ENCODE assay signal across 1 cellular context in genomic region chr9:136354592-136355085, GRCh38.
TF ChIP-seq lines count a peak whose summit lies in the region.

No MANE protein-coding gene starts in this region.

TF ChIP-seq in HepG2, 621 proteins besides CTCF, POLR2A, EP300 and RAD21 (continues in another document):
- TF ChIP-seq NR2F1 (CRISPR knock-in tag; IDR thresholded peaks at IDR 0.05): 0 out of 4 replicates have a peak, but pooled peaks of 1 of the 2 experiments have one; percentile 10
- TF ChIP-seq ZNF142 (CRISPR knock-in tag; IDR thresholded peaks at IDR 0.05): no peak
- TF ChIP-seq GABPB1 (CRISPR knock-in tag; IDR thresholded peaks at IDR 0.05): peak; percentile 18; the same call in 1 of the 2 replicates
- peak; percentile 74 for TF ChIP-seq HNRNPL (IDR thresholded peaks at IDR 0.05; ENCODE audit: low read depth, low read length)
- no peak for TF ChIP-seq ATAD3A (CRISPR knock-in tag; IDR thresholded peaks at IDR 0.05)
- 0 out of 2 replicates have a peak, but pooled peaks have one; percentile 25 for TF ChIP-seq ZFP90 (CRISPR knock-in tag; IDR thresholded peaks at IDR 0.05; ENCODE audit: borderline replicate concordance)
- TF ChIP-seq BCL6 (CRISPR knock-in tag; IDR thresholded peaks at IDR 0.05): peak; percentile 50
- no peak for TF ChIP-seq MAZ (IDR thresholded peaks at IDR 0.05; ENCODE audit: borderline replicate concordance, low read depth, low read length)
- no peak for TF ChIP-seq MAZ (CRISPR knock-in tag; IDR thresholded peaks at IDR 0.05; ENCODE audit: low read depth)
- no peak for TF ChIP-seq ZNF264 (CRISPR knock-in tag; IDR thresholded peaks at IDR 0.05)
- TF ChIP-seq SRSF4 (IDR thresholded peaks at IDR 0.05; ENCODE audit: low read depth, low read length, poor library complexity, severe bottlenecking): no peak
- TF ChIP-seq ZSCAN25 (CRISPR knock-in tag; IDR thresholded peaks at IDR 0.05): peak; percentile 24; the same call in 1 of the 2 replicates
- no peak for TF ChIP-seq SOX6 (IDR thresholded peaks at IDR 0.05)
- 0 out of 2 replicates have a peak, but pooled peaks have one; percentile 11 for TF ChIP-seq SOX6 (CRISPR knock-in tag; IDR thresholded peaks at IDR 0.05)
- TF ChIP-seq ZNF274 (CRISPR knock-in tag; IDR thresholded peaks at IDR 0.05): no peak
- TF ChIP-seq RXRA (CRISPR knock-in tag; IDR thresholded peaks at IDR 0.05): peak; percentile 59; the same call in 1 of the 2 replicates
- TF ChIP-seq TEAD3 (CRISPR knock-in tag; optimal IDR thresholded peaks at IDR 0.05; ENCODE audit: borderline replicate concordance): peak; percentile 54
- 0 out of 2 replicates have a peak, but pooled peaks have one; percentile 19 for TF ChIP-seq ZNF296 (CRISPR knock-in tag; conservative IDR thresholded peaks at IDR 0.05)
- peak; percentile 31; the same call in 1 of the 2 replicates for TF ChIP-seq SP5 (CRISPR knock-in tag; IDR thresholded peaks at IDR 0.05; ENCODE audit: borderline replicate concordance, low read depth)
- no peak for TF ChIP-seq CREB3 (CRISPR knock-in tag; IDR thresholded peaks at IDR 0.05)
- peak; percentile 43 for TF ChIP-seq ZNF687 (CRISPR knock-in tag; IDR thresholded peaks at IDR 0.05)
- no peak for TF ChIP-seq LCORL (IDR thresholded peaks at IDR 0.05)
- TF ChIP-seq LCORL (CRISPR knock-in tag; IDR thresholded peaks at IDR 0.05): peak; percentile 36; the same call in 1 of the 2 replicates
- no peak for TF ChIP-seq TFDP1 (CRISPR knock-in tag; IDR thresholded peaks at IDR 0.05; ENCODE audit: borderline replicate concordance)
- 0 out of 2 replicates have a peak, but pooled peaks have one; percentile 48 for TF ChIP-seq ZNF558 (CRISPR knock-in tag; IDR thresholded peaks at IDR 0.05; ENCODE audit: borderline replicate concordance)
- TF ChIP-seq DMTF1 (CRISPR knock-in tag; IDR thresholded peaks at IDR 0.05): no peak
- 0 out of 2 replicates have a peak, but pooled peaks have one; percentile 35 for TF ChIP-seq PBX2 (CRISPR knock-in tag; IDR thresholded peaks at IDR 0.05)
- 0 out of 2 replicates have a peak, but pooled peaks have one; percentile 32 for TF ChIP-seq ZNF784 (CRISPR knock-in tag; IDR thresholded peaks at IDR 0.05; ENCODE audit: borderline replicate concordance)
- TF ChIP-seq SP1 (IDR thresholded peaks at IDR 0.05): no peak
- 0 out of 2 replicates have a peak, but pooled peaks have one; percentile 31 for TF ChIP-seq SP1 (CRISPR knock-in tag; IDR thresholded peaks at IDR 0.05)
- TF ChIP-seq AGO2 (optimal IDR thresholded peaks at IDR 0.05; ENCODE audit: low read depth, low read length): peak; percentile 46
- TF ChIP-seq SAP130 (CRISPR knock-in tag; IDR thresholded peaks at IDR 0.05; ENCODE audit: low read depth): peak; percentile 68
- TF ChIP-seq ZEB1 (IDR thresholded peaks at IDR 0.05; ENCODE audit: insufficient replicate concordance, low read depth): no peak
- TF ChIP-seq TOE1 (CRISPR knock-in tag; IDR thresholded peaks at IDR 0.05): no peak
- TF ChIP-seq ELF3 (CRISPR knock-in tag; IDR thresholded peaks at IDR 0.05): peak; percentile 12; the same call in 1 of the 2 replicates
- TF ChIP-seq ZFP62 (CRISPR knock-in tag; IDR thresholded peaks at IDR 0.05): no peak
- no peak for TF ChIP-seq ZFP41 (CRISPR knock-in tag; IDR thresholded peaks at IDR 0.05; ENCODE audit: borderline replicate concordance)
- 0 out of 2 replicates have a peak, but pooled peaks have one; percentile 14 for TF ChIP-seq NCOA2 (CRISPR knock-in tag; IDR thresholded peaks at IDR 0.05)
- TF ChIP-seq TFE3 (CRISPR knock-in tag; IDR thresholded peaks at IDR 0.05): peak; percentile 50; the same call in 1 of the 2 replicates
- TF ChIP-seq KLF6 (CRISPR knock-in tag; IDR thresholded peaks at IDR 0.05): 0 out of 2 replicates have a peak, but pooled peaks have one; percentile 42
- TF ChIP-seq TFAP4 (IDR thresholded peaks at IDR 0.05; ENCODE audit: borderline replicate concordance, low read depth): peak; percentile 28; the same call in 1 of the 2 replicates
- TF ChIP-seq ZFX (CRISPR knock-in tag; IDR thresholded peaks at IDR 0.05; ENCODE audit: low read depth): 0 out of 2 replicates have a peak, but pooled peaks have one; percentile 13
- TF ChIP-seq AGO1 (IDR thresholded peaks at IDR 0.05; ENCODE audit: low read depth, low read length, poor library complexity, severe bottlenecking): peak; percentile 45
- TF ChIP-seq IKZF1 (IDR thresholded peaks at IDR 0.05): no peak
- 0 out of 2 replicates have a peak, but pooled peaks have one; percentile 10 for TF ChIP-seq ZNF772 (CRISPR knock-in tag; IDR thresholded peaks at IDR 0.05)
- TF ChIP-seq KDM3A (CRISPR knock-in tag; IDR thresholded peaks at IDR 0.05; ENCODE audit: low read depth): no peak
